In genomic region chr9:34759432-34760134, GRCh38 we compare ENCODE assay signal across 22 cellular contexts. TPM values are rescaled to one million over a fixed set of nuclear protein-coding genes. Genes with fewer than 3 reads are reported as not detected.
DNase-seq lines count a peak whose midpoint lies in the region; ATAC-seq and TF ChIP-seq lines count a peak whose summit lies in the region.
"Had no signal": no experiment of that assay in that cellular context is flagged by ENCODE, and none has a peak within 500 bp of the region (broad histone marks: within the 10 kb centered on the region; RNA-seq: fewer than 3 reads in every experiment).

No MANE protein-coding gene starts in this region.

- H3K4me3 ChIP-seq in BE2C (ENCODE audit: low read depth, low read length), result no peak overlapping the region
- H3K4me3 ChIP-seq: adrenal gland, lower lobe of right lung, ovary, skin epidermis had no signal

- H3K4me1 ChIP-seq in BE2C, result no peaks in the 10 kb centered on the region
- H3K4me1 ChIP-seq: adrenal gland, lower lobe of right lung had no signal

- no peaks in the 10 kb centered on the region for H3K9me3 ChIP-seq in BE2C
- H3K9me3 ChIP-seq: adrenal gland, lower lobe of right lung, ovary had no signal

- no peaks in the 10 kb centered on the region for H3K36me3 ChIP-seq in BE2C
- H3K36me3 ChIP-seq: adrenal gland, lower lobe of right lung, ovary had no signal

- peaks cover 2% of the 10 kb centered on the region; the same call in 1 of the 2 replicates for H3K27me3 ChIP-seq in BE2C
- H3K27me3 ChIP-seq: ovary had no signal

- ATAC-seq in GM21447 (IDR thresholded peaks at IDR 0.05; ENCODE audit: unreplicated experiment), result no peak
- no peak for ATAC-seq in omental fat pad (ENCODE audit: low FRiP score)

- TF ChIP-seq CTCF in BE2C (IDR thresholded peaks at IDR 0.05; ENCODE audit: low read depth, low read length) (no peak), omental fat pad (IDR thresholded peaks at IDR 0.05) (no peak)

- DNase-seq in DMS53 (lab: John Stamatoyannopoulos, UW) (peak; percentile 2), DMS53 treated with DMSO at 0.1 percent for 48 hours (lab: John Stamatoyannopoulos, UW; ENCODE audit: unreplicated experiment) (no peak), amygdala (lab: John Stamatoyannopoulos, UW) (peak in 31 of 56 donors; percentile 5 to 65 (median 30)), hippocampal formation (lab: John Stamatoyannopoulos, UW) (peak; percentile 21 to 53), pons (ENCODE audit: low spot score) (peak; percentile 84), BE2C (no peak), omental fat pad (ENCODE audit: low spot score) (no peak)
- DNase-seq: NCI-H524 treated with DMSO at 0.1 percent for 48 hours had no signal

RNA-seq across cellular contexts. Expression of gene CCL21, which starts 49.6 kb away (rescaled TPM):
- polyA plus RNA-seq in BE2C (2012; ENCODE audit: insufficient read depth, insufficient read length, low read depth), result not detected
- 10 to 100 TPM; 30.0 to 59.2 (median 57.5) TPM for total RNA-seq in omental fat pad
- total RNA-seq: activated CD4-positive, alpha-beta T cell treated with anti-CD3 and anti-CD28 coated beads for 36 hours; activated CD8-positive, alpha-beta T cell treated with anti-CD3 and anti-CD28 coated beads, Interleukin-2, amount 10 ng/mL, durations not matched to agents 7 days and 5 days; activated naive CD4-positive, alpha-beta T cell treated with anti-CD3 and anti-CD28 coated beads for 36 hours; cerebellum; fibroblast of lung; H1; M059J; natural killer cell treated with Interleukin-12 subunit alpha and Interleukin-12 subunit beta and Interleukin-15 and Interleukin-18, amount 100 ng/mL, for 72 hours; PC-3 had no signal
- polyA plus RNA-seq: fibroblast of lung, H1 had no signal

Comparison
In these comparisons a context has a peak if more than half of its experiments do, and no peak if none do; other contexts are left out.
1. DNase-seq: peak in DMS53 (single experiment), amygdala (31 of 56), hippocampal formation (2 of 2) and pons (single experiment); none in DMS53 treated with DMSO at 0.1 percent for 48 hours (single experiment), BE2C (single experiment) and omental fat pad (single experiment).